In the genomic region with DNA sequence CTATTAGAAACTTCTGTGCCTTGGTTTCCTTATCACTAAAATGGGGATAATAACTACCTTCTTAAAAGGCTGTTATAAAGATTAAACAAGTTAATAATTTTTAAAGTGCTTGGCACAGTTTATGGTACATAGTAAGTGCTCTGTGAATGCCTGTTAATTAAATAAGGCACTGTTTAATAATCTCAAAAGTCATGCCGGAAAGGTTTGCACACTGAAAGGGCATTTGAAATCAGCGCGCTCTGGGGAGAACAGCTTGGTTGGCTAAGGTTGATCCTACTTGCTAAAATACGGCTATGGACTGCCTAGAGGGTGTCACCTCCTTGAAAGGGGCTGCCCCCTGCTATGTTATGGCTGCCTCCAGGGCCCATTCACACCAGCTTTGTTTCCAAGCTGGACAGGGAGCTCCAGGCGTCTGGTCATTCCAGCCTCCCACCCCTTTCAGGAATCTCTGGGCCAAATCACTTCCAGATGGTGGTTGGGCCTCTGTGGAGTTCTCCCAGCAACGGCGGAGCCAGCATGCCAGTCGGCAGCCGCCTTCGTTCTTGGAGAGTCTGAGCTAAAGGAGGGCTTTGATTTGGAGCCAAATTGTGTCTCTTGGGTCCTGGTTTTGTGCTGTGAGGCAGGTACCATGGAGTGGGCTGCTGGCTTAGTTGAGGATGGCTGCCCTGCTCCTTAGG, we compare ENCODE assay signal across 9 cellular contexts. TPM values are rescaled to one million over a fixed set of nuclear protein-coding genes. Genes with fewer than 3 reads are reported as not detected.
A peak's percentile ranks its signal among the peaks of the same experiment; 100 is the strongest.
DNase-seq lines count a peak whose midpoint lies in the region; TF ChIP-seq lines count a peak whose summit lies in the region.
"Had no signal": no experiment of that assay in that cellular context is flagged by ENCODE, and none has a peak within 500 bp of the region (broad histone marks: within the 10 kb centered on the region; RNA-seq: fewer than 3 reads in every experiment).

No MANE protein-coding gene starts in this region.

- DNase-seq in NCI-H2171 treated with DMSO at 0.1 percent for 48 hours (lab: John Stamatoyannopoulos, UW) (peak; percentile 53), NCI-H2171 (lab: John Stamatoyannopoulos, UW) (no peak), coronary artery (ENCODE audit: low spot score) (peak; percentile 84), medulla oblongata (ENCODE audit: extremely low spot score) (peak; percentile 60), type B pancreatic cell (ENCODE audit: extremely low spot score, unreplicated experiment) (peak; percentile 76), NCI-H1930 (lab: John Stamatoyannopoulos, UW) (no peak), DMS114 treated with DMSO at 0.1 percent for 48 hours (lab: John Stamatoyannopoulos, UW; ENCODE audit: unreplicated experiment) (no peak), NCI-H510A treated with DMSO at 0.1 percent for 48 hours (lab: John Stamatoyannopoulos, UW) (no peak)
- DNase-seq: ACHN had no signal

- H3K27ac ChIP-seq in coronary artery = peak overlapping the region; percentile 68 to 87

- H3K27ac Mint-ChIP-seq in type B pancreatic cell = peak overlapping the region; percentile 66

- TF ChIP-seq CTCF in coronary artery (IDR thresholded peaks at IDR 0.05) = no peak
- TF ChIP-seq CTCF in type B pancreatic cell (conservative IDR thresholded peaks at IDR 0.05) = no peak

- H3K4me3 ChIP-seq in coronary artery = peak overlapping the region; percentile 84

- no peaks in the 10 kb centered on the region for H3K27me3 Mint-ChIP-seq in type B pancreatic cell

- peak overlapping the region; percentile 68 for H3K4me3 Mint-ChIP-seq in type B pancreatic cell

- peaks cover 24% of the 10 kb centered on the region for H3K36me3 Mint-ChIP-seq in type B pancreatic cell

- H3K9me3 Mint-ChIP-seq in type B pancreatic cell = no peaks in the 10 kb centered on the region

- H3K4me1 Mint-ChIP-seq in type B pancreatic cell (ENCODE audit: unreplicated experiment) = peaks cover 60% of the 10 kb centered on the region

RNA-seq across cellular contexts. Expression of a gene that starts 5.9 kb away (rescaled TPM):
- total RNA-seq in type B pancreatic cell (ENCODE audit: low replicate concordance) = 204 and 295 TPM in 2 replicates

Comparison
In these comparisons a context has a peak if more than half of its experiments do, and no peak if none do; other contexts are left out.
1. DNase-seq: peak in NCI-H2171 treated with DMSO at 0.1 percent for 48 hours (single experiment), coronary artery (single experiment), medulla oblongata (single experiment) and type B pancreatic cell (single experiment); none in NCI-H2171 (single experiment), NCI-H1930 (0 of 2), DMS114 treated with DMSO at 0.1 percent for 48 hours (single experiment) and NCI-H510A treated with DMSO at 0.1 percent for 48 hours (single experiment).